ENCODE assay signal across 11 cellular contexts in the genomic region with DNA sequence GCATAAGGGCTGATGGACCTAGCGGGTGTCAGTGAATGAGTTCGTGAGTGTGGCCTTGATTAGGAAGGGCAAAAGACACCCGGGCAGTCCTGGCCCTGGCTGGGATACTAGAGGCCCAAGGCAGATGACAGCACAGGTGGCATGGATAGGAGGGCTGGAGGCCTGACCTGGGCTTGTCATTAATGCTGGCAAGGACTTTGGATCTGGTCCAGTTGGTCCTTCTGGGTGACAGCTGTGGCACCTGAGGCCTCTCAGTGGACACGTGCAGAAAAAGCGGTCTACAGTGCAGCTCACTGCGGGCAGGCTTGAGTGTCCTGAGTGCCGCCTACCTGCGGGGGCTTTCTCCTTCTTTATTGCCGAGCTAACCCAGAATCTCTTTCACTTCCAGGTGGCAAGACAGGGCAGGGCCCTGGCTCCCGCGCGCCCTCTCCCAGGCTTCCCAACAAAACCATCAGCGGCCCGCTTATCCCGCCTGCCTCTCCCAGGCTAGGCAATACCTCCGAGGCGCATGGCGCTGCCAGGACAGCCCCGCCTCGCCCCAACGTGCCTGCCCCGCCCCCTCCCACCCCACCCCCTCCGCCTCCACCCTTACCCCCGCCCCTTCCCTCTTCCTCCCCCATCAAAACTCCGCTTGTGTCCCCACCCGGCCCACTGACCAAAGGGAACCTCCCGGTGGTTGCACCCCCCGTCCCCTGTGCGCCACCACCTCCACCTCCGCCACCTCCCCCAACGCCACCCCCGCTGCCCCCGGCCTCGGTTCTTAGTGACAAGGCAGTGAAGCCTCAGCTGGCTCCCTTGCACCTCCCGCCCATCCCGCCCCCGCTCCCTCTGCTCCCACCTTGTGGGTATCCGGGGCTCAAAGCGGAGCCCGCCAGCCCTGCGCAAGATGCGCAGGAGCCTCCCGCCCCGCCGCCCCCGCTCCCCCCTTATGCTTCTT.
DNase-seq lines count a peak whose midpoint lies in the region; ATAC-seq and TF ChIP-seq lines count a peak whose summit lies in the region.
"Had no signal": no experiment of that assay in that cellular context is flagged by ENCODE, and none has a peak within 500 bp of the region (broad histone marks: within the 10 kb centered on the region; RNA-seq: fewer than 3 reads in every experiment).

No MANE protein-coding gene starts in this region.

- H3K27ac ChIP-seq in foreskin keratinocyte (no peak overlapping the region), ovary (no peak overlapping the region), tibial nerve (no peak overlapping the region)
- H3K27ac ChIP-seq: SJCRH30 had no signal

- CTCF ChIA-PET in activated CD4-positive, alpha-beta memory T cell treated with anti-CD3 and anti-CD28 coated beads, Interleukin-2, amount 10 ng/mL, durations not matched to agents 7 days and 5 days (lab: Charles Lee): no interaction called here

- intact Hi-C loops in ovary (cut with DNase I): loop anchor here in 1 of 4 donors (5.0 kb wide), 1 partner anchor 614 kb away; no protein-coding TSS in a partner anchor

- H3K9me3 ChIP-seq in ovary: no peaks in the 10 kb centered on the region
- H3K9me3 ChIP-seq in tibial nerve: no peaks in the 10 kb centered on the region
- H3K9me3 ChIP-seq: SJCRH30 had no signal

- POLR2A ChIA-PET in activated CD4-positive, alpha-beta memory T cell treated with anti-CD3 and anti-CD28 coated beads, Interleukin-2, amount 10 ng/mL, durations not matched to agents 7 days and 5 days (lab: Charles Lee): no interaction called here

- TF ChIP-seq CTCF in foreskin keratinocyte (conservative IDR thresholded peaks at IDR 0.05): no peak
- no peak for TF ChIP-seq CTCF in ovary (IDR thresholded peaks at IDR 0.05)
- TF ChIP-seq CTCF in GM13977 (IDR thresholded peaks at IDR 0.05; ENCODE audit: extremely low read depth, insufficient read depth, missing control alignments): no peak
- no peak for TF ChIP-seq CTCF in tibial nerve (IDR thresholded peaks at IDR 0.05)

- H3K27me3 ChIP-seq in foreskin keratinocyte (no peaks in the 10 kb centered on the region), ovary (no peaks in the 10 kb centered on the region), tibial nerve (peaks cover 0 to 6% of the 10 kb centered on the region in 2 donors)
- H3K27me3 ChIP-seq: SJCRH30 had no signal

- in situ Hi-C loops in GM13977 (cut with MboI; ENCODE audit: low pct_unique_long_range_greater_than_20kb, low sequenced_read_pairs, unreplicated experiment): loop anchor here (10.0 kb wide), 1 partner anchor 181 kb away; no protein-coding TSS in a partner anchor

- peaks cover 26% of the 10 kb centered on the region for H3K27me3 Mint-ChIP-seq in activated CD4-positive, alpha-beta memory T cell treated with anti-CD3 and anti-CD28 coated beads, Interleukin-2, amount 10 ng/mL, durations not matched to agents 7 days and 5 days

- no peaks in the 10 kb centered on the region for H3K4me1 Mint-ChIP-seq in activated CD4-positive, alpha-beta memory T cell treated with anti-CD3 and anti-CD28 coated beads, Interleukin-2, amount 10 ng/mL, durations not matched to agents 7 days and 5 days

- no peaks in the 10 kb centered on the region for H3K4me1 ChIP-seq in foreskin keratinocyte
- H3K4me1 ChIP-seq in ovary (ENCODE audit: insufficient read depth): peaks cover 8% of the 10 kb centered on the region
- H3K4me1 ChIP-seq in tibial nerve: peaks cover 0 to 19% (median 0%) of the 10 kb centered on the region in 4 donors
- H3K4me1 ChIP-seq: SJCRH30 had no signal

- peak overlapping the region; percentile 26 for H3K4me3 ChIP-seq in ovary
- H3K4me3 ChIP-seq in tibial nerve: peak overlapping the region in 2 of 4 donors; percentile 19 to 29
- H3K4me3 ChIP-seq: SJCRH30 had no signal

- no peak overlapping the region for H3K4me3 Mint-ChIP-seq in activated CD4-positive, alpha-beta memory T cell treated with anti-CD3 and anti-CD28 coated beads, Interleukin-2, amount 10 ng/mL, durations not matched to agents 7 days and 5 days

- DNase-seq in DMS153 (lab: John Stamatoyannopoulos, UW) (peak; percentile 44), NCI-H510A (lab: John Stamatoyannopoulos, UW) (peak; percentile 56), foreskin keratinocyte (no peak), ovary (no peak), GM13977 (ENCODE audit: low spot score) (no peak), tibial nerve (ENCODE audit: low spot score in 2 of 2) (no peak), NK-92 (lab: John Stamatoyannopoulos, UW; ENCODE audit: unreplicated experiment) (no peak)
- no peak for DNase-seq in activated CD4-positive, alpha-beta memory T cell treated with anti-CD3 and anti-CD28 coated beads, Interleukin-2, amount 10 ng/mL, durations not matched to agents 7 days and 5 days
- DNase-seq: activated CD8-positive, alpha-beta memory T cell treated with anti-CD3 and anti-CD28 coated beads, Interleukin-2, amount 50 U/mL, for 48 hours; effector CD4-positive, alpha-beta T cell; SJCRH30 had no signal

- H3K36me3 ChIP-seq in ovary: no peaks in the 10 kb centered on the region
- H3K36me3 ChIP-seq in tibial nerve: no peaks in the 10 kb centered on the region
- H3K36me3 ChIP-seq: SJCRH30 had no signal

- no peak for TF ChIP-seq EP300 in ovary (IDR thresholded peaks at IDR 0.05)
- TF ChIP-seq EP300 in tibial nerve (IDR thresholded peaks at IDR 0.05): no peak

- ATAC-seq in foreskin keratinocyte: peak; percentile 62

- no peak overlapping the region for H3K27ac Mint-ChIP-seq in activated CD4-positive, alpha-beta memory T cell treated with anti-CD3 and anti-CD28 coated beads, Interleukin-2, amount 10 ng/mL, durations not matched to agents 7 days and 5 days

- WGBS in ovary, 3 donors: 68 to 83% (median 79%) methylated on average over 44 to 46 of the region's 46 CpGs
- WGBS in tibial nerve, 2 donors: 27 to 44% methylated on average over 26 to 37 of the region's 46 CpGs

- no peaks in the 10 kb centered on the region for H3K9me3 Mint-ChIP-seq in activated CD4-positive, alpha-beta memory T cell treated with anti-CD3 and anti-CD28 coated beads, Interleukin-2, amount 10 ng/mL, durations not matched to agents 7 days and 5 days

- H3K36me3 Mint-ChIP-seq in activated CD4-positive, alpha-beta memory T cell treated with anti-CD3 and anti-CD28 coated beads, Interleukin-2, amount 10 ng/mL, durations not matched to agents 7 days and 5 days (ENCODE audit: low read depth): no peaks in the 10 kb centered on the region

- TF ChIP-seq POLR2A in ovary (IDR thresholded peaks at IDR 0.05) (no peak), tibial nerve (IDR thresholded peaks at IDR 0.05) (no peak)

Comparison
In these comparisons a context has a peak if more than half of its experiments do, and no peak if none do; other contexts are left out.
1. DNase-seq: peak in DMS153 (single experiment) and NCI-H510A (single experiment); none in foreskin keratinocyte (0 of 2), ovary (0 of 5), GM13977 (single experiment), activated CD4-positive, alpha-beta memory T cell treated with anti-CD3 and anti-CD28 coated beads, Interleukin-2, amount 10 ng/mL, durations not matched to agents 7 days and 5 days (single experiment), tibial nerve (0 of 2) and NK-92 (single experiment).